ENCODE assay signal across 17 cellular contexts in genomic region chr17:5854871-5855554, GRCh38.
A peak's percentile ranks its signal among the peaks of the same experiment; 100 is the strongest.
DNase-seq lines count a peak whose midpoint lies in the region; FAIRE-seq and TF ChIP-seq lines count a peak whose summit lies in the region.
"Had no signal": no experiment of that assay in that cellular context is flagged by ENCODE, and none has a peak within 500 bp of the region (broad histone marks: within the 10 kb centered on the region; RNA-seq: fewer than 3 reads in every experiment).

No MANE protein-coding gene starts in this region.

- H3K4me3 ChIP-seq in endothelial cell of umbilical vein (replicated peaks in 1 of 3; ENCODE audit: insufficient read depth in 1 of 3, low read depth in 1 of 3, low read length in 3 of 3) (no peak overlapping the region), brain microvascular endothelial cell (ENCODE audit: low read depth, low read length) (no peak overlapping the region)
- H3K4me3 ChIP-seq: GM12878 had no signal

- TF ChIP-seq POLR2A in endothelial cell of umbilical vein (IDR thresholded peaks at IDR 0.05; ENCODE audit: low read depth, low read length): no peak

- no peaks in the 10 kb centered on the region for H3K79me2 ChIP-seq in endothelial cell of umbilical vein (ENCODE audit: control insufficient read depth, insufficient read depth, low read length)

- no peaks in the 10 kb centered on the region for H4K20me1 ChIP-seq in endothelial cell of umbilical vein (replicated peaks; ENCODE audit: control insufficient read depth, extremely low read depth, insufficient read depth, low read length)

- in situ Hi-C loops in brain microvascular endothelial cell (cut with HindIII; ENCODE audit: low pct_ligation_motif_present, low sequenced_read_pairs): no loop called here

- CTCF ChIA-PET in endothelial cell of umbilical vein (lab: Charles Lee): no interaction called here

- FAIRE-seq in endothelial cell of umbilical vein (lab: Jason Lieb, UNC): peak; percentile 35
- FAIRE-seq: GM12878, GM18507, H54 had no signal

- dilution Hi-C loops in endothelial cell of umbilical vein (cut with MboI; ENCODE audit: extremely low pct_ligation_motif_present, low sequenced_read_pairs): no loop called here

- H2AFZ ChIP-seq in endothelial cell of umbilical vein (ENCODE audit: low read depth, low read length): no peak overlapping the region

- DNase-seq in NCI-H1417 (lab: John Stamatoyannopoulos, UW) (peak in 2 of 3 experiments; percentile 21 to 23), NCI-H1417 treated with DMSO at 0.1 percent for 48 hours (lab: John Stamatoyannopoulos, UW) (no peak), NCI-H146 treated with DMSO at 0.1 percent for 48 hours (lab: John Stamatoyannopoulos, UW; ENCODE audit: unreplicated experiment) (peak; percentile 33), endothelial cell of umbilical vein (ENCODE audit: low read depth, low spot score) (no peak), AG08395 (ENCODE audit: low spot score) (no peak), brain microvascular endothelial cell (no peak), globus pallidus (ENCODE audit: low spot score) (no peak)
- DNase-seq: ACHN; C1 segment of cervical spinal cord; Calu3; CD4-positive, alpha-beta T cell; DMS 273 treated with DMSO at 0.1 percent for 48 hours had no signal

- H3K4me2 ChIP-seq in endothelial cell of umbilical vein (ENCODE audit: insufficient read depth, low read length): no peak overlapping the region

- H3K4me1 ChIP-seq in endothelial cell of umbilical vein (ENCODE audit: control insufficient read depth, extremely low read depth, insufficient read depth, low read length): peaks cover 3% of the 10 kb centered on the region

- no peaks in the 10 kb centered on the region for H3K9me1 ChIP-seq in endothelial cell of umbilical vein (replicated peaks; ENCODE audit: control insufficient read depth, extremely low read depth, insufficient read depth, low read length)

- H3K9me3 ChIP-seq in endothelial cell of umbilical vein (replicated peaks; ENCODE audit: control insufficient read depth, insufficient read depth, low read length): no peaks in the 10 kb centered on the region

- no TSS peak for BruUV-seq in endothelial cell of umbilical vein (replicated peaks; lab: Mats Ljungman, UMichigan)

- H3K36me3 ChIP-seq in endothelial cell of umbilical vein (ENCODE audit: control insufficient read depth in 2 of 2, extremely low read depth in 1 of 2, insufficient read depth in 2 of 2, low read length in 2 of 2) (no peaks in the 10 kb centered on the region), brain microvascular endothelial cell (replicated peaks) (no peaks in the 10 kb centered on the region)

- intact Hi-C loops in endothelial cell of umbilical vein (cut with micrococcal nuclease): no loop called here

- H3K27ac ChIP-seq in endothelial cell of umbilical vein (ENCODE audit: insufficient read depth, low read depth, low read length) (no peak overlapping the region), brain microvascular endothelial cell (no peak overlapping the region)
- H3K27ac ChIP-seq: 22Rv1, HL-60 had no signal

- H3K9ac ChIP-seq in endothelial cell of umbilical vein (replicated peaks; ENCODE audit: extremely low read depth, insufficient read depth, low read length): no peak overlapping the region

- POLR2A ChIA-PET in endothelial cell of umbilical vein (lab: Charles Lee): no interaction called here

- no peak for TF ChIP-seq CTCF in endothelial cell of umbilical vein (IDR thresholded peaks at IDR 0.05; ENCODE audit: extremely low read depth in 1 of 2, insufficient read depth in 1 of 2, low read depth in 1 of 2, low read length in 2 of 2)
- no peak for TF ChIP-seq CTCF in brain microvascular endothelial cell (IDR thresholded peaks at IDR 0.05; ENCODE audit: low read depth, low read length, missing control alignments)

- no peaks in the 10 kb centered on the region for H3K27me3 ChIP-seq in endothelial cell of umbilical vein (ENCODE audit: control insufficient read depth in 2 of 2, insufficient read depth in 2 of 2, low read length in 2 of 2)
- H3K27me3 ChIP-seq in brain microvascular endothelial cell (replicated peaks): no peaks in the 10 kb centered on the region

TF ChIP-seq in endothelial cell of umbilical vein, 7 proteins besides CTCF, POLR2A, EP300 and RAD21:
- TF ChIP-seq EZH2 (IDR thresholded peaks at IDR 0.05; ENCODE audit: borderline replicate concordance, low read depth, low read length, severe bottlenecking) (no peak), MAX (IDR thresholded peaks at IDR 0.05; ENCODE audit: insufficient read depth, insufficient read length) (no peak)
TF ChIP-seq in endothelial cell of umbilical vein: peak in this region for 0.

Comparison
In these comparisons a context has a peak if more than half of its experiments do, and no peak if none do; other contexts are left out.
1. DNase-seq: peak in NCI-H1417 (2 of 3) and NCI-H146 treated with DMSO at 0.1 percent for 48 hours (single experiment); none in NCI-H1417 treated with DMSO at 0.1 percent for 48 hours (single experiment), endothelial cell of umbilical vein (single experiment), AG08395 (single experiment), brain microvascular endothelial cell (single experiment) and globus pallidus (single experiment).